ENCODE assay signal across 12 cellular contexts in the genomic region with DNA sequence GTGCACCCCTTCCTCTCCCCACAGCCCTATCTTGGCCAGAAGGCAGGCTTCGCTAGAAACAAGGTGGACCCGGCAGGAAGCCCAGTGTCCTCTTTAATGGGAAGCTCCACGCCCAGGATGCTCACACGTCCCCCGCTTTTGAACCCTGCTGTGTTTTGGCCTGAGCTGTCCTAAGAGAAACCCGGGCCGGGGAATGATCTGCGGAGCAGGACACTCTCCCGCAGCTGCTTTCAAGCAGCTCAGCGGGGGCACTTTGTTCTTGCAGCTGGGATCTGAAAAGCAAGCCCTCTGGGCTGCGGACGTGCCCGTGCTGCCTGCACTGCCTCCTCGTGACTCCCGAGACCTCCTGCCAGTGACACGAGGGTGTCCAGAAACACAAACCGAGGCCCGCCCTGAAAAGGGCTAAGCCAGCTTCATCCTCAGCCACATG. TPM values are rescaled to one million over a fixed set of nuclear protein-coding genes. Genes with fewer than 3 reads are reported as not detected.
DNase-seq lines count a peak whose midpoint lies in the region; ATAC-seq lines count a peak whose summit lies in the region.
"Had no signal": no experiment of that assay in that cellular context is flagged by ENCODE, and none has a peak within 500 bp of the region (broad histone marks: within the 10 kb centered on the region; RNA-seq: fewer than 3 reads in every experiment).

No MANE protein-coding gene starts in this region.

- H3K36me3 ChIP-seq in skeletal muscle tissue (ENCODE audit: control insufficient read depth in 3 of 3, insufficient read depth in 3 of 3, low read length in 3 of 3), result no peaks in the 10 kb centered on the region
- no peaks in the 10 kb centered on the region for H3K36me3 ChIP-seq in SJCRH30
- H3K36me3 ChIP-seq: breast epithelium had no signal

- intact Hi-C loops in right cardiac atrium (cut with DNase I), result no loop called here

- no peak overlapping the region for H3K4me3 ChIP-seq in right cardiac atrium (ENCODE audit: low read length)
- no peak overlapping the region for H3K4me3 ChIP-seq in skeletal muscle tissue (ENCODE audit: low read length in 3 of 3)
- H3K4me3 ChIP-seq in SJCRH30, result no peak overlapping the region
- H3K4me3 ChIP-seq: breast epithelium had no signal

- ATAC-seq in right cardiac atrium (peak; percentile 48 to 51), GM19395 (IDR thresholded peaks at IDR 0.05; ENCODE audit: unreplicated experiment) (no peak)
- ATAC-seq: activated CD8-positive, alpha-beta memory T cell treated with anti-CD3 and anti-CD28 coated beads, Interleukin-2, amount 10 ng/mL, durations not matched to agents 7 days and 5 days had no signal

- H3K9me3 ChIP-seq in right cardiac atrium (ENCODE audit: control insufficient read depth, low read length), result no peaks in the 10 kb centered on the region
- no peaks in the 10 kb centered on the region for H3K9me3 ChIP-seq in skeletal muscle tissue (ENCODE audit: control insufficient read depth in 3 of 3, low read length in 3 of 3)
- H3K9me3 ChIP-seq in SJCRH30 (replicated peaks), result no peaks in the 10 kb centered on the region
- H3K9me3 ChIP-seq: breast epithelium had no signal

- WGBS in right cardiac atrium, result 46% methylated on average over 18 of the region's 18 CpGs

- H3K27me3 ChIP-seq in right cardiac atrium (ENCODE audit: control insufficient read depth, insufficient read depth) (no peaks in the 10 kb centered on the region), skeletal muscle tissue (ENCODE audit: control insufficient read depth in 3 of 3, insufficient read depth in 3 of 3, low read length in 3 of 3) (no peaks in the 10 kb centered on the region), SJCRH30 (no peaks in the 10 kb centered on the region)
- H3K27me3 ChIP-seq: breast epithelium had no signal

- peak; percentile 60 for DNase-seq in NCI-H1092 (lab: John Stamatoyannopoulos, UW)
- DNase-seq in astrocyte of the hippocampus (ENCODE audit: low read depth, low spot score), result peak; percentile 50
- DNase-seq in right cardiac atrium, result peak; percentile 62 to 82 (median 81)
- no peak for DNase-seq in activated CD4-positive, CD25-positive, alpha-beta regulatory T cell treated with anti-CD3 and anti-CD28 coated beads, Interleukin-2, amount 50 U/mL, for 72 hours
- DNase-seq in SJCRH30, result no peak
- no peak for DNase-seq in RKO (ENCODE audit: low spot score)
- DNase-seq: activated CD8-positive, alpha-beta memory T cell treated with anti-CD3 and anti-CD28 coated beads, Interleukin-2, amount 10 ng/mL, durations not matched to agents 7 days and 5 days; NCI-H82 had no signal

- H3K27ac ChIP-seq in right cardiac atrium (ENCODE audit: low read length) (peak overlapping the region; percentile 61), skeletal muscle tissue (ENCODE audit: low read depth, low read length) (peak overlapping the region; percentile 59), SJCRH30 (no peak overlapping the region)
- H3K27ac ChIP-seq: KMS-11 had no signal

- H3K9ac ChIP-seq in skeletal muscle tissue (ENCODE audit: low read depth in 1 of 3, low read length in 3 of 3), result peak overlapping the region in 1 of 3 donors; percentile 70
- H3K9ac ChIP-seq: KMS-11 had no signal

- peaks cover 5% of the 10 kb centered on the region for H3K4me1 ChIP-seq in right cardiac atrium (ENCODE audit: control insufficient read depth, insufficient read depth, low read length)
- peaks cover 22 to 37% (median 36%) of the 10 kb centered on the region in 3 donors for H3K4me1 ChIP-seq in skeletal muscle tissue (ENCODE audit: control insufficient read depth in 3 of 3, insufficient read depth in 3 of 3, low read length in 3 of 3)
- H3K4me1 ChIP-seq in SJCRH30, result peaks cover 4% of the 10 kb centered on the region
- H3K4me1 ChIP-seq: breast epithelium had no signal

RNA-seq across cellular contexts. Expression of a gene that starts 30.0 kb away (rescaled TPM):
- 10 to 100 TPM; 15.7 to 22.9 (median 20.0) TPM for total RNA-seq in right cardiac atrium
- 17.0 TPM for polyA plus RNA-seq in right cardiac atrium
- total RNA-seq in skeletal muscle tissue, result 5.2 TPM
- total RNA-seq in SJCRH30 (2014; rRNA removed; shearing (Covaris generic)), result 36.1 TPM in 2 replicates

Comparison
In these comparisons a context has a peak if more than half of its experiments do, and no peak if none do; other contexts are left out.
1. DNase-seq: peak in NCI-H1092 (single experiment), astrocyte of the hippocampus (single experiment) and right cardiac atrium (3 of 3); none in activated CD4-positive, CD25-positive, alpha-beta regulatory T cell treated with anti-CD3 and anti-CD28 coated beads, Interleukin-2, amount 50 U/mL, for 72 hours (single experiment), SJCRH30 (0 of 2) and RKO (single experiment).